16 cellular contexts compared by ENCODE assay signal in the genomic region with DNA sequence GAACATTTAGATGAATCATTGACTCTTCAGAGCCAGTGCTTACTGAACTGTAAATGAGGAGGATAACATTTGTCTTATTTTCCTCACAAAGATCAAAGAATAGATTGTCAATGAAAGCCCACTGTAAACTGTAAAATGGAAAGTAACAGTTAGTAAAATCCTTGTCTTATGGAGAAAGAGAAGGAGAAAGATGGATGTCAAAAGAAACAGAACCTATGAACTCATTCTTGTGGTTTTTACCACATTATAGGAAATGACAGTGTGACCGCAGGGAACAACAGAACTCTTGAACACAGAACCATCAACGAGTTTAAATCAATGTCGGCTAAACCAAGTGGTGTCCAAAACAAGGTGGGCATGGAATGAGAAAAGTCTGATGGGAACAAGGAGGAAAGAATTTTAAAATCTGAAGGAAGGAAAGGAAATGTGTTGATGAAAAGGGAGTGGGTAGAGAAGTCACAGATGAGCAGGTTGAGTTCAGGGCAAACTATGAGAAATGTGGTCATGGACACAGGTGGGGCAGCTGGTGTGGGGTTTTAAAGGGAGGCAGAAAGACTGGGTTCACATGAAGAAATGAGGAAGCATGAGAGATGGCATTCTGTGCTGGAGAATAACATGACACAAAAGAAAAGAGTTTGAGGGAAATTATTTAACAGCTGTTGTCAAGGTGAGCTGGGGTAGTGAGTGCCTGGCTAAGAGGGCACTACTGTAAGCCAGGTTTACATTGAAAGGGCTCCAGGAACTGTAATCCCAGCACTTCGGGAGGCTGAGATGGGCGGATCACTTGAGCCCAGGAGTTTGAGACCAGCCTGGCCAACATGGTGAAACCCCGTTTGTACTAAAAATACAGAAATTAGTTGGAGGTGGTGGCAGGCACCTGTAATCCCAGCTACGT. TPM values are rescaled to one million over a fixed set of nuclear protein-coding genes. Genes with fewer than 3 reads are reported as not detected.
DNase-seq lines count a peak whose midpoint lies in the region; ATAC-seq and TF ChIP-seq lines count a peak whose summit lies in the region.
"Had no signal": no experiment of that assay in that cellular context is flagged by ENCODE, and none has a peak within 500 bp of the region (broad histone marks: within the 10 kb centered on the region; RNA-seq: fewer than 3 reads in every experiment).

No MANE protein-coding gene starts in this region.

- no peak overlapping the region for H3K4me2 ChIP-seq in GM23338

- no peak overlapping the region for H3K4me3 ChIP-seq in Jurkat, Clone E6-1 (ENCODE audit: low read length)
- H3K4me3 ChIP-seq in GM23338: no peak overlapping the region
- H3K4me3 ChIP-seq: ascending aorta, dorsolateral prefrontal cortex, GM23248, thoracic aorta had no signal

- CTCF ChIA-PET in activated CD8-positive, alpha-beta memory T cell treated with anti-CD3 and anti-CD28 coated beads, Interleukin-2, amount 10 ng/mL, durations not matched to agents 7 days and 5 days (lab: Charles Lee): no interaction called here
- CTCF ChIA-PET in activated B cell treated with CpG ODN at 0.5 μM for 24 hours (lab: Charles Lee): no interaction called here

- H3K4me3 Mint-ChIP-seq in activated CD8-positive, alpha-beta memory T cell treated with anti-CD3 and anti-CD28 coated beads, Interleukin-2, amount 10 ng/mL, durations not matched to agents 7 days and 5 days: no peak overlapping the region
- peak overlapping the region; percentile 52 for H3K4me3 Mint-ChIP-seq in activated B cell treated with CpG ODN at 0.5 μM for 24 hours
- H3K4me3 Mint-ChIP-seq in stimulated activated naive CD8-positive, alpha-beta T cell treated with anti-CD3 and anti-CD28 coated beads, Interleukin-15, Interleukin-2, amounts not matched to agents 100 ng/mL and 50 ng/mL, for 24 hours: peak overlapping the region; percentile 38
- no peak overlapping the region for H3K4me3 Mint-ChIP-seq in GM23338

- H3K27ac ChIP-seq in GM23338 (ENCODE audit: low read depth): no peak overlapping the region
- H3K27ac ChIP-seq: ascending aorta, dorsolateral prefrontal cortex, GM23248, thoracic aorta had no signal

- POLR2A ChIA-PET in activated B cell treated with CpG ODN at 0.5 μM for 24 hours (lab: Charles Lee): interaction anchor here (1.9 kb wide), 1 partner anchor 42 kb away, joined by 5 read pairs; the partner anchor contains the start of gene ETV5

- no peaks in the 10 kb centered on the region for H3K79me2 ChIP-seq in GM23338 (replicated peaks; ENCODE audit: insufficient read depth)

- no peaks in the 10 kb centered on the region for H3K36me3 ChIP-seq in GM23338 (ENCODE audit: insufficient read depth)
- H3K36me3 ChIP-seq: thoracic aorta had no signal

- H3K9me3 Mint-ChIP-seq in activated CD8-positive, alpha-beta memory T cell treated with anti-CD3 and anti-CD28 coated beads, Interleukin-2, amount 10 ng/mL, durations not matched to agents 7 days and 5 days (ENCODE audit: low read depth): no peaks in the 10 kb centered on the region
- no peaks in the 10 kb centered on the region for H3K9me3 Mint-ChIP-seq in activated B cell treated with CpG ODN at 0.5 μM for 24 hours
- no peaks in the 10 kb centered on the region for H3K9me3 Mint-ChIP-seq in stimulated activated naive CD8-positive, alpha-beta T cell treated with anti-CD3 and anti-CD28 coated beads, Interleukin-15, Interleukin-2, amounts not matched to agents 100 ng/mL and 50 ng/mL, for 24 hours
- no peaks in the 10 kb centered on the region for H3K9me3 Mint-ChIP-seq in GM23338

- no peaks in the 10 kb centered on the region for H4K20me1 ChIP-seq in GM23338 (replicated peaks; ENCODE audit: insufficient read depth)

- no peak for DNase-seq in activated CD8-positive, alpha-beta memory T cell treated with anti-CD3 and anti-CD28 coated beads, Interleukin-2, amount 10 ng/mL, durations not matched to agents 7 days and 5 days
- DNase-seq in activated CD8-positive, alpha-beta memory T cell treated with anti-CD3 and anti-CD28 coated beads for 24 hours: no peak
- DNase-seq in Jurkat, Clone E6-1 (ENCODE audit: low read depth, low spot score): peak; percentile 77
- DNase-seq in activated B cell treated with CpG ODN at 0.5 μM for 24 hours: no peak
- no peak for DNase-seq in cortex of kidney (lab: John Stamatoyannopoulos, UW)
- DNase-seq in middle frontal gyrus (ENCODE audit: extremely low spot score, low spot score): no peak
- DNase-seq in GM23338 (ENCODE audit: low spot score): no peak
- DNase-seq: activated CD8-positive, alpha-beta memory T cell treated with anti-CD3 and anti-CD28 coated beads, Interleukin-2, amount 50 U/mL, for 4 hours; dorsolateral prefrontal cortex; GM23248; mesendoderm; NCI-H446; T-helper 9 cell had no signal

- H3F3A ChIP-seq in GM23338 (replicated peaks; ENCODE audit: low read depth): no peaks in the 10 kb centered on the region

- peaks cover 20% of the 10 kb centered on the region for H3K4me1 Mint-ChIP-seq in activated CD8-positive, alpha-beta memory T cell treated with anti-CD3 and anti-CD28 coated beads, Interleukin-2, amount 10 ng/mL, durations not matched to agents 7 days and 5 days
- H3K4me1 Mint-ChIP-seq in activated B cell treated with CpG ODN at 0.5 μM for 24 hours: peaks cover 30% of the 10 kb centered on the region
- peaks cover 26% of the 10 kb centered on the region for H3K4me1 Mint-ChIP-seq in stimulated activated naive CD8-positive, alpha-beta T cell treated with anti-CD3 and anti-CD28 coated beads, Interleukin-15, Interleukin-2, amounts not matched to agents 100 ng/mL and 50 ng/mL, for 24 hours (ENCODE audit: low read depth)
- H3K4me1 Mint-ChIP-seq in GM23338: peaks cover 10% of the 10 kb centered on the region; the same call in 2 of the 3 replicates

- TF ChIP-seq CTCF in activated B cell treated with CpG ODN at 0.5 μM for 24 hours (IDR thresholded peaks at IDR 0.05) (no peak), GM23338 (conservative IDR thresholded peaks at IDR 0.05; ENCODE audit: low read depth in 2 of 2) (no peak)

- peak; percentile 45 for ATAC-seq in activated CD8-positive, alpha-beta memory T cell treated with anti-CD3 and anti-CD28 coated beads, Interleukin-2, amount 10 ng/mL, durations not matched to agents 7 days and 5 days
- ATAC-seq in activated B cell treated with CpG ODN at 0.5 μM for 24 hours (ENCODE audit: low read depth) (no peak), GM23338 (no peak)

- no peaks in the 10 kb centered on the region for H3K4me1 ChIP-seq in GM23338 (ENCODE audit: insufficient read depth)
- H3K4me1 ChIP-seq: ascending aorta had no signal

- no peak overlapping the region for H2AFZ ChIP-seq in GM23338
- H2AFZ ChIP-seq: GM23248 had no signal

- no peaks in the 10 kb centered on the region for H3K9me2 ChIP-seq in GM23338 (ENCODE audit: insufficient read depth)

- H3K27me3 ChIP-seq in GM23338 (ENCODE audit: insufficient read depth): no peaks in the 10 kb centered on the region
- H3K27me3 ChIP-seq: ascending aorta, dorsolateral prefrontal cortex had no signal

- intact Hi-C loops in activated B cell treated with CpG ODN at 0.5 μM for 24 hours (cut with micrococcal nuclease): loop anchor here (5.0 kb wide), 1 partner anchor 214 kb away; the partner anchor contains the start of gene TRA2B

- peaks cover 3% of the 10 kb centered on the region for H3K36me3 Mint-ChIP-seq in activated CD8-positive, alpha-beta memory T cell treated with anti-CD3 and anti-CD28 coated beads, Interleukin-2, amount 10 ng/mL, durations not matched to agents 7 days and 5 days
- H3K36me3 Mint-ChIP-seq in activated B cell treated with CpG ODN at 0.5 μM for 24 hours (ENCODE audit: low read depth) (no peaks in the 10 kb centered on the region), GM23338 (ENCODE audit: low read depth) (no peaks in the 10 kb centered on the region)
- no peaks in the 10 kb centered on the region for H3K36me3 Mint-ChIP-seq in stimulated activated naive CD8-positive, alpha-beta T cell treated with anti-CD3 and anti-CD28 coated beads, Interleukin-15, Interleukin-2, amounts not matched to agents 100 ng/mL and 50 ng/mL, for 24 hours (ENCODE audit: low read depth)

- peak overlapping the region; percentile 42 for H3K27ac Mint-ChIP-seq in activated CD8-positive, alpha-beta memory T cell treated with anti-CD3 and anti-CD28 coated beads, Interleukin-2, amount 10 ng/mL, durations not matched to agents 7 days and 5 days
- peak overlapping the region; percentile 60 for H3K27ac Mint-ChIP-seq in activated B cell treated with CpG ODN at 0.5 μM for 24 hours
- peak overlapping the region; percentile 46 for H3K27ac Mint-ChIP-seq in stimulated activated naive CD8-positive, alpha-beta T cell treated with anti-CD3 and anti-CD28 coated beads, Interleukin-15, Interleukin-2, amounts not matched to agents 100 ng/mL and 50 ng/mL, for 24 hours
- H3K27ac Mint-ChIP-seq in GM23338: no peak overlapping the region

- peaks cover 61% of the 10 kb centered on the region for H3K27me3 Mint-ChIP-seq in activated CD8-positive, alpha-beta memory T cell treated with anti-CD3 and anti-CD28 coated beads, Interleukin-2, amount 10 ng/mL, durations not matched to agents 7 days and 5 days
- H3K27me3 Mint-ChIP-seq in activated B cell treated with CpG ODN at 0.5 μM for 24 hours (no peaks in the 10 kb centered on the region), GM23338 (ENCODE audit: insufficient read depth, low read depth, poor library complexity) (peaks cover 8% of the 10 kb centered on the region)
- peaks cover 46% of the 10 kb centered on the region for H3K27me3 Mint-ChIP-seq in stimulated activated naive CD8-positive, alpha-beta T cell treated with anti-CD3 and anti-CD28 coated beads, Interleukin-15, Interleukin-2, amounts not matched to agents 100 ng/mL and 50 ng/mL, for 24 hours

TF ChIP-seq in GM23338, 12 proteins besides CTCF, POLR2A, EP300 and RAD21:
- TF ChIP-seq POLR2AphosphoS5 (IDR thresholded peaks at IDR 0.05; ENCODE audit: low read depth) (no peak), STAT1 (IDR thresholded peaks at IDR 0.05; ENCODE audit: unreplicated experiment) (no peak), EZH2phosphoT487 (IDR thresholded peaks at IDR 0.05; ENCODE audit: unreplicated experiment) (no peak)
TF ChIP-seq in GM23338: peak in this region for 0.

RNA-seq across cellular contexts. Expression of gene ETV5, which starts 42.4 kb away (rescaled TPM):
- total RNA-seq in activated CD8-positive, alpha-beta memory T cell treated with anti-CD3 and anti-CD28 coated beads, Interleukin-2, amount 10 ng/mL, durations not matched to agents 7 days and 5 days: under 1 TPM; 0.16 to 0.47 TPM
- 8.7 TPM for polyA plus RNA-seq in Jurkat, Clone E6-1 (2012; ENCODE audit: insufficient read depth, insufficient read length)
- 0.49 and 0.89 TPM in 2 replicates for total RNA-seq in activated B cell treated with CpG ODN at 0.5 μM for 24 hours
- 48.4 and 57.1 TPM in 2 replicates for total RNA-seq in GM23338 (2014; rRNA removed; shearing (Covaris generic))
- polyA plus RNA-seq in GM23338 (2016; fragmentation: Nextera tagmentation; extraction: Ambion mirVana): 32.2 and 33.5 TPM in 2 replicates

Comparison
In these comparisons a context has a peak if more than half of its experiments do, and no peak if none do; other contexts are left out.
1. H3K4me3 Mint-ChIP-seq: peak in activated B cell treated with CpG ODN at 0.5 μM for 24 hours (single experiment) and stimulated activated naive CD8-positive, alpha-beta T cell treated with anti-CD3 and anti-CD28 coated beads, Interleukin-15, Interleukin-2, amounts not matched to agents 100 ng/mL and 50 ng/mL, for 24 hours (single experiment); none in activated CD8-positive, alpha-beta memory T cell treated with anti-CD3 and anti-CD28 coated beads, Interleukin-2, amount 10 ng/mL, durations not matched to agents 7 days and 5 days (single experiment) and GM23338 (single experiment).
2. RNA of gene ETV5, which starts 42.4 kb away (total RNA-seq): 48.4 to 57.1 TPM in GM23338; 0.49 to 0.89 TPM in activated B cell treated with CpG ODN at 0.5 μM for 24 hours and 0.16 to 0.47 TPM in activated CD8-positive, alpha-beta memory T cell treated with anti-CD3 and anti-CD28 coated beads, Interleukin-2, amount 10 ng/mL, durations not matched to agents 7 days and 5 days; every median in the first group is over 10 times any median in the second.